ENCODE assay signal across 8 cellular contexts in genomic region chr17:75406222-75406615, GRCh38. TPM values are rescaled to one million over a fixed set of nuclear protein-coding genes. Genes with fewer than 3 reads are reported as not detected.
A peak's percentile ranks its signal among the peaks of the same experiment; 100 is the strongest.
DNase-seq lines count a peak whose midpoint lies in the region; ATAC-seq lines count a peak whose summit lies in the region.

No MANE protein-coding gene starts in this region.

- H3K4me3 Mint-ChIP-seq in activated T-cell treated with anti-CD3 and anti-CD28 coated beads, Interleukin-2, amount 50 U/mL, for 24 hours = peak overlapping the region; percentile 87
- H3K4me3 Mint-ChIP-seq in naive thymus-derived CD8-positive, alpha-beta T cell = peak overlapping the region; percentile 93 to 100 (median 96)

- no peak for ATAC-seq in naive thymus-derived CD8-positive, alpha-beta T cell
- no peak for ATAC-seq in GM18867 (IDR thresholded peaks at IDR 0.05; ENCODE audit: unreplicated experiment)
- no peak for ATAC-seq in HG03039 (IDR thresholded peaks at IDR 0.05; ENCODE audit: unreplicated experiment)

- H3K9me3 Mint-ChIP-seq in activated T-cell treated with anti-CD3 and anti-CD28 coated beads, Interleukin-2, amount 50 U/mL, for 24 hours = no peaks in the 10 kb centered on the region
- no peaks in the 10 kb centered on the region for H3K9me3 Mint-ChIP-seq in naive thymus-derived CD8-positive, alpha-beta T cell

- peaks cover 36% of the 10 kb centered on the region for H3K4me1 Mint-ChIP-seq in activated T-cell treated with anti-CD3 and anti-CD28 coated beads, Interleukin-2, amount 50 U/mL, for 24 hours (ENCODE audit: low read depth)
- peaks cover 20 to 55% (median 45%) of the 10 kb centered on the region in 4 donors for H3K4me1 Mint-ChIP-seq in naive thymus-derived CD8-positive, alpha-beta T cell

- H3K4me3 ChIP-seq in ectodermal cell (ENCODE audit: insufficient read depth, low read depth, low read length) = peak overlapping the region; percentile 96

- no peak for DNase-seq in activated T-cell treated with anti-CD3 and anti-CD28 coated beads, Interleukin-2, amount 50 U/mL, for 24 hours
- no peak for DNase-seq in activated T-cell treated with anti-CD3 and anti-CD28 coated beads, Interleukin-2, amount 50 U/mL, for 1 hour
- DNase-seq in OCI-M1 (lab: John Stamatoyannopoulos, UW) (peak; percentile 56), SHP77 treated with DMSO at 0.1 percent for 48 hours (lab: John Stamatoyannopoulos, UW) (no peak)
- peak in 2 of 10 donors; percentile 5 to 19 for DNase-seq in naive thymus-derived CD8-positive, alpha-beta T cell

- POLR2A ChIA-PET in naive thymus-derived CD8-positive, alpha-beta T cell (lab: Charles Lee) = interaction anchor here (0.6 to 3.5 kb wide), 21 partner anchors 13 to 533 kb away, joined by 3 to 29 read pairs (median 6); partner anchors contain the start of genes ARMC7, FDXR, GGA3 and MIF4GD

- H3K4me1 ChIP-seq in ectodermal cell (ENCODE audit: control insufficient read depth, insufficient read depth, low read length) = peaks cover 6% of the 10 kb centered on the region

- H3K36me3 Mint-ChIP-seq in activated T-cell treated with anti-CD3 and anti-CD28 coated beads, Interleukin-2, amount 50 U/mL, for 24 hours (ENCODE audit: low read depth) = peaks cover 23% of the 10 kb centered on the region
- no peaks in the 10 kb centered on the region for H3K36me3 Mint-ChIP-seq in naive thymus-derived CD8-positive, alpha-beta T cell

- no peak overlapping the region for H3K27ac ChIP-seq in ectodermal cell (ENCODE audit: insufficient read depth, low read depth, low read length, poor library complexity, severe bottlenecking)

- WGBS in ectodermal cell, 2 experiments = 72 to 79% methylated on average over 8 to 9 of the region's 9 CpGs

- no peaks in the 10 kb centered on the region for H3K27me3 ChIP-seq in ectodermal cell (ENCODE audit: control insufficient read depth, insufficient read depth, low read length, poor library complexity, severe bottlenecking)

- H3K27me3 Mint-ChIP-seq in activated T-cell treated with anti-CD3 and anti-CD28 coated beads, Interleukin-2, amount 50 U/mL, for 24 hours = no peaks in the 10 kb centered on the region
- no peaks in the 10 kb centered on the region for H3K27me3 Mint-ChIP-seq in naive thymus-derived CD8-positive, alpha-beta T cell

- no peaks in the 10 kb centered on the region for H3K9me3 ChIP-seq in ectodermal cell (ENCODE audit: control insufficient read depth, low read length)

- H3K36me3 ChIP-seq in ectodermal cell (ENCODE audit: control insufficient read depth, insufficient read depth, low read length) = no peaks in the 10 kb centered on the region

- H3K27ac Mint-ChIP-seq in activated T-cell treated with anti-CD3 and anti-CD28 coated beads, Interleukin-2, amount 50 U/mL, for 24 hours = peak overlapping the region; percentile 94
- H3K27ac Mint-ChIP-seq in naive thymus-derived CD8-positive, alpha-beta T cell = peak overlapping the region; percentile 38 to 97 (median 86)

RNA-seq across cellular contexts. Expression of gene GRB2, which starts 0.7 kb away (rescaled TPM):
- 74.1 TPM for polyA plus RNA-seq in ectodermal cell (2013, experiment 1 of 4)
- polyA plus RNA-seq in ectodermal cell (2013, experiment 2 of 4) = 76.0 TPM
- 55.7 TPM for polyA plus RNA-seq in ectodermal cell (2013, experiment 3 of 4)
- 53.2 TPM for polyA plus RNA-seq in ectodermal cell (2013, experiment 4 of 4)
- 100 to 1,000 TPM; 143 to 145 TPM for total RNA-seq in naive thymus-derived CD8-positive, alpha-beta T cell
- polyA plus RNA-seq in naive thymus-derived CD8-positive, alpha-beta T cell = 100 to 1,000 TPM; 130 to 162 (median 154) TPM

RNA-seq across cellular contexts. Expression of gene TMEM94, which starts 50.2 kb away (rescaled TPM):
- polyA plus RNA-seq in ectodermal cell (2013, experiment 1 of 4) = 111 TPM
- polyA plus RNA-seq in ectodermal cell (2013, experiment 2 of 4) = 91.6 TPM
- 98.3 TPM for polyA plus RNA-seq in ectodermal cell (2013, experiment 3 of 4)
- 107 TPM for polyA plus RNA-seq in ectodermal cell (2013, experiment 4 of 4)
- total RNA-seq in naive thymus-derived CD8-positive, alpha-beta T cell = 100 to 1,000 TPM; 102 to 108 TPM
- 10 to 100 TPM in 2 of 3 donors, 1 to 10 TPM in 1; 8.4 to 23.5 (median 11.5) TPM for polyA plus RNA-seq in naive thymus-derived CD8-positive, alpha-beta T cell
